In genomic region chr1:103561612-103562395, GRCh38 we compare ENCODE assay signal across 9 cellular contexts. TPM values are rescaled to one million over a fixed set of nuclear protein-coding genes. Genes with fewer than 3 reads are reported as not detected.
A peak's percentile ranks its signal among the peaks of the same experiment; 100 is the strongest.
DNase-seq lines count a peak whose midpoint lies in the region; ATAC-seq and TF ChIP-seq lines count a peak whose summit lies in the region.
"Had no signal": no experiment of that assay in that cellular context is flagged by ENCODE, and none has a peak within 500 bp of the region (broad histone marks: within the 10 kb centered on the region; RNA-seq: fewer than 3 reads in every experiment).

No MANE protein-coding gene starts in this region.

- TF ChIP-seq POLR2A in lower leg skin (IDR thresholded peaks at IDR 0.05), result no peak

- WGBS in lower leg skin, 2 donors, result 50 to 54% methylated on average over 2 of the region's 2 CpGs

- H3K27ac Mint-ChIP-seq in chondrocyte (ENCODE audit: unreplicated experiment), result peak overlapping the region; percentile 59
- peak overlapping the region; percentile 15 for H3K27ac Mint-ChIP-seq in stimulated activated memory B cell treated with anti-CD40 and anti-IgM and Interleukin-4, amounts not matched to agents 10 μg/mL and 1 μg/mL and 100 μg/mL, for 72 hours

- H3K27me3 Mint-ChIP-seq in chondrocyte (ENCODE audit: low read depth), result peaks cover 6% of the 10 kb centered on the region
- H3K27me3 Mint-ChIP-seq in stimulated activated memory B cell treated with anti-CD40 and anti-IgM and Interleukin-4, amounts not matched to agents 10 μg/mL and 1 μg/mL and 100 μg/mL, for 72 hours, result no peaks in the 10 kb centered on the region

- intact Hi-C loops in lower leg skin (cut with DNase I; ENCODE audit: low total_unique reads), result no loop called here

- peak; percentile 81 for ATAC-seq in GM19328 (IDR thresholded peaks at IDR 0.05; ENCODE audit: unreplicated experiment)
- peak; percentile 86 for ATAC-seq in HG03103 (IDR thresholded peaks at IDR 0.05; ENCODE audit: low read depth, unreplicated experiment)
- ATAC-seq in stimulated activated memory B cell treated with anti-CD40 and anti-IgM and Interleukin-4, amounts not matched to agents 10 μg/mL and 1 μg/mL and 100 μg/mL, for 72 hours, result no peak

- TF ChIP-seq CTCF in chondrocyte (IDR thresholded peaks at IDR 0.05), result no peak
- no peak for TF ChIP-seq CTCF in lower leg skin (IDR thresholded peaks at IDR 0.05)

- H3K4me3 Mint-ChIP-seq in chondrocyte (ENCODE audit: unreplicated experiment), result no peak overlapping the region
- H3K4me3 Mint-ChIP-seq in stimulated activated memory B cell treated with anti-CD40 and anti-IgM and Interleukin-4, amounts not matched to agents 10 μg/mL and 1 μg/mL and 100 μg/mL, for 72 hours, result no peak overlapping the region

- H3K4me3 ChIP-seq in lower leg skin (ENCODE audit: low read depth, poor library complexity, severe bottlenecking), result no peak overlapping the region

- peaks cover 2% of the 10 kb centered on the region for H3K36me3 Mint-ChIP-seq in chondrocyte (ENCODE audit: low read depth)
- H3K36me3 Mint-ChIP-seq in stimulated activated memory B cell treated with anti-CD40 and anti-IgM and Interleukin-4, amounts not matched to agents 10 μg/mL and 1 μg/mL and 100 μg/mL, for 72 hours, result peaks cover 12% of the 10 kb centered on the region

- no peak for DNase-seq in chondrocyte (ENCODE audit: low spot score)
- DNase-seq in NCI-H2081 (lab: John Stamatoyannopoulos, UW), result no peak
- no peak for DNase-seq in NCI-H128 (lab: John Stamatoyannopoulos, UW; ENCODE audit: unreplicated experiment)
- no peak for DNase-seq in activated CD4-positive, CD25-positive, alpha-beta regulatory T cell (lab: John Stamatoyannopoulos, UW)
- DNase-seq in lower leg skin (ENCODE audit: low spot score in 2 of 2), result no peak
- DNase-seq: Karpas-422 had no signal

- H3K9me3 Mint-ChIP-seq in chondrocyte (ENCODE audit: low read depth), result no peaks in the 10 kb centered on the region
- no peaks in the 10 kb centered on the region for H3K9me3 Mint-ChIP-seq in stimulated activated memory B cell treated with anti-CD40 and anti-IgM and Interleukin-4, amounts not matched to agents 10 μg/mL and 1 μg/mL and 100 μg/mL, for 72 hours

- peaks cover 10% of the 10 kb centered on the region for H3K4me1 Mint-ChIP-seq in chondrocyte (ENCODE audit: low read depth)
- H3K4me1 Mint-ChIP-seq in stimulated activated memory B cell treated with anti-CD40 and anti-IgM and Interleukin-4, amounts not matched to agents 10 μg/mL and 1 μg/mL and 100 μg/mL, for 72 hours, result peaks cover 7% of the 10 kb centered on the region

RNA-seq across cellular contexts. Expression of gene AMY2B, which starts 9.6 kb away (rescaled TPM):
- 2.4 to 8.8 TPM (median 2.6 TPM) in 3 replicates for total RNA-seq in chondrocyte
- total RNA-seq in lower leg skin, result 10 to 100 TPM; 16.8 to 19.4 (median 17.9) TPM

RNA-seq across cellular contexts. Expression of gene RNPC3, which starts 36.3 kb away (rescaled TPM):
- total RNA-seq in chondrocyte (9.9 to 17.6 TPM (median 10.6 TPM) in 3 replicates), lower leg skin (10 to 100 TPM; 17.7 to 33.8 (median 19.7) TPM)

RNA-seq across cellular contexts. Expression of gene AMY2A, which starts 55.4 kb away (rescaled TPM):
- total RNA-seq in chondrocyte, result not detected in 3 replicates
- 1 to 10 TPM in 2 of 4 donors, under 1 TPM in 1, not detected in 1; 0.19 to 2.9 (median 1.6) TPM for total RNA-seq in lower leg skin
